In the genomic region with DNA sequence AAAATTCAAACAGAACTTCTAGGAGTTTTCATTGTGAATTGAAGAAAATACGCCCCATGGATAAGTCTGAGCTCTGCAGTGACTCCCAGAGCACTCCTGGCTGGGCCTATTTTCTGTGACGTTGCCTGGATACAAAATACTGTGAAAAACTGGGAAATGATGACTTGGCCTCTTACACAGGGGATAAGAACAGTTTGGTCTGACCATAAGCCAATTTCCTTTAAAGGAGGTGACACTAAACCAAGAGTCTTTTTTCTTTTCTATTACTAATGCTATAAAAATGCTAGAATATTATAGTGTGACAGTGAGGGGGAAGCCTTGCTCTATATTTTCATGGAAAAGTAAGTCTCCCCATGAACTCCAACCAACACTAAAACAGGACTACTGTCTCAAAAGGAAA, we compare ENCODE assay signal across 8 cellular contexts. TPM values are rescaled to one million over a fixed set of nuclear protein-coding genes. Genes with fewer than 3 reads are reported as not detected.
A peak's percentile ranks its signal among the peaks of the same experiment; 100 is the strongest.
DNase-seq lines count a peak whose midpoint lies in the region; ATAC-seq lines count a peak whose summit lies in the region.

No MANE protein-coding gene starts in this region.

- H3K36me3 ChIP-seq in GM23248 (ENCODE audit: low read depth) = peaks cover 15% of the 10 kb centered on the region; the same call in 1 of the 2 replicates
- no peaks in the 10 kb centered on the region for H3K36me3 ChIP-seq in effector memory CD4-positive, alpha-beta T cell (ENCODE audit: control insufficient read depth, insufficient read depth, low read length)

- H3K79me2 ChIP-seq in GM23248 (ENCODE audit: insufficient read depth) = peaks cover 77% of the 10 kb centered on the region

- intact Hi-C loops in left cardiac atrium (cut with DNase I) = loop anchor here in 1 of 2 donors (2.0 kb wide), 1 partner anchor 30 kb away; no protein-coding TSS in a partner anchor
- intact Hi-C loops in sciatic nerve (cut with DNase I) = no loop called here

- DNase-seq in GM23248 (peak; percentile 97), amniotic epithelial cell (ENCODE audit: low read depth) (peak; percentile 91), left cardiac atrium (peak; percentile 65), sciatic nerve (ENCODE audit: low spot score) (peak; percentile 72), NCI-H2081 (lab: John Stamatoyannopoulos, UW) (no peak)
- no peak for DNase-seq in effector memory CD4-positive, alpha-beta T cell
- DNase-seq in stimulated activated CD4-positive, alpha-beta T cell treated with anti-CD3 and anti-CD28 coated beads, Interleukin-4, amount 100 ng/mL, for 1 hour = no peak

- H3K4me2 ChIP-seq in GM23248 (ENCODE audit: unreplicated experiment) = peak overlapping the region; percentile 89

- H3K9me3 ChIP-seq in GM23248 (ENCODE audit: low read depth) = no peaks in the 10 kb centered on the region
- no peaks in the 10 kb centered on the region for H3K9me3 ChIP-seq in effector memory CD4-positive, alpha-beta T cell (ENCODE audit: control insufficient read depth, low read length)

- H3K9ac ChIP-seq in GM23248 = peak overlapping the region; percentile 92

- peaks cover 64% of the 10 kb centered on the region for H3K4me1 ChIP-seq in GM23248 (ENCODE audit: insufficient read depth)
- H3K4me1 ChIP-seq in effector memory CD4-positive, alpha-beta T cell (ENCODE audit: control insufficient read depth, insufficient read depth, low read length, poor library complexity, severe bottlenecking) = no peaks in the 10 kb centered on the region

- H3K27me3 ChIP-seq in GM23248 (replicated peaks; ENCODE audit: insufficient read depth) = no peaks in the 10 kb centered on the region
- no peaks in the 10 kb centered on the region for H3K27me3 ChIP-seq in effector memory CD4-positive, alpha-beta T cell (replicated peaks; ENCODE audit: control insufficient read depth, insufficient read depth, low read length, poor library complexity, severe bottlenecking)

- no peaks in the 10 kb centered on the region for H3K9me2 ChIP-seq in GM23248 (ENCODE audit: insufficient read depth)

- peak overlapping the region; percentile 100 for H3K27ac ChIP-seq in GM23248
- H3K27ac ChIP-seq in effector memory CD4-positive, alpha-beta T cell (ENCODE audit: insufficient read depth, low read length, poor library complexity, severe bottlenecking) = no peak overlapping the region

- WGBS in GM23248 (ENCODE audit: low coverage in 1 of 2, low lambda C conversion rate in 2 of 2, missing lambda C conversion rate in 2 of 2), 2 experiments = 0 to 2% methylated on average over 2 of the region's 2 CpGs

- peak overlapping the region; percentile 51 for H3K4me3 ChIP-seq in GM23248
- H3K4me3 ChIP-seq in effector memory CD4-positive, alpha-beta T cell (ENCODE audit: insufficient read depth, low read depth, low read length, poor library complexity, severe bottlenecking) = no peak overlapping the region

- H3F3A ChIP-seq in GM23248 (ENCODE audit: insufficient read depth) = peaks cover 72% of the 10 kb centered on the region

- H4K20me1 ChIP-seq in GM23248 (ENCODE audit: insufficient read depth) = no peaks in the 10 kb centered on the region

- peak; percentile 64 to 87 for ATAC-seq in left cardiac atrium
- peak; percentile 85 for ATAC-seq in sciatic nerve
- ATAC-seq in HG03469 (IDR thresholded peaks at IDR 0.05; ENCODE audit: unreplicated experiment) = no peak

- in situ Hi-C loops in GM23248 (cut with MboI) = no loop called here

- no peak overlapping the region for H2AFZ ChIP-seq in GM23248

RNA-seq across cellular contexts. Expression of gene MYOF, which starts 45.6 kb away (rescaled TPM):
- 256 and 261 TPM in 2 replicates for total RNA-seq in GM23248 (2014; rRNA removed; shearing (Covaris generic))
- 93.0 and 101 TPM in 2 replicates for polyA plus RNA-seq in GM23248 (2016; fragmentation: Nextera tagmentation; extraction: Ambion mirVana)
- total RNA-seq in left cardiac atrium (10 to 100 TPM; 24.3 to 33.0 TPM), sciatic nerve (76.2 TPM)

RNA-seq across cellular contexts. Expression of gene CEP55, which starts 59.8 kb away (rescaled TPM):
- 21.5 and 32.4 TPM in 2 replicates for total RNA-seq in GM23248 (2014; rRNA removed; shearing (Covaris generic))
- polyA plus RNA-seq in GM23248 (2016; fragmentation: Nextera tagmentation; extraction: Ambion mirVana) = 14.9 and 16.8 TPM in 2 replicates
- total RNA-seq in left cardiac atrium (1 to 10 TPM in 1 of 2 donors, under 1 TPM in 1; 0.24 to 1.7 TPM), sciatic nerve (0.62 TPM)

Comparison
In these comparisons a context has a peak if more than half of its experiments do, and no peak if none do; other contexts are left out.
1. DNase-seq: peak in GM23248 (single experiment), amniotic epithelial cell (single experiment), left cardiac atrium (single experiment) and sciatic nerve (single experiment); none in NCI-H2081 (0 of 2), effector memory CD4-positive, alpha-beta T cell (0 of 3) and stimulated activated CD4-positive, alpha-beta T cell treated with anti-CD3 and anti-CD28 coated beads, Interleukin-4, amount 100 ng/mL, for 1 hour (single experiment).